In the genomic region with DNA sequence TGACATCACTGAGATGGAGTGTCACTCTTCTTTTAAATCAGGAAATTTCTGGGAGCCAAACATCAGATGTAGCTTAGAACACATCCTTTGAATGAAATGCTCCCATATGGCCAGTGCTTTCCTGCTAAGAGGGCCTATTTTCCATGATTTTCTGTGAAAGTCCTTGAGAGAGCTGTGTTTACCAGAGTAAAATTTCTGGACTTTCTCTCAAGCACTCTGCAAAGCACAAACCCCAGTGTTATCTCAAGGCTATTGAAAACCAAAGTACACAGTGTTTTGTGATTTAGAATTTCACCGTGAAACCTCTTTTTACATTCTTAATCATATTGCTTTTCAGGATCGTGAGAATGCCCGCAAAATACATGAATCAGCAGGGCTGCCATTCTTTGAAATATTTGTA, we compare ENCODE assay signal across 1 cellular context.
TF ChIP-seq lines count a peak whose summit lies in the region.

No MANE protein-coding gene starts in this region.

TF ChIP-seq in WTC11, 78 proteins besides CTCF, POLR2A, EP300 and RAD21 (continued from another document):
- TF ChIP-seq, protein P1, sequence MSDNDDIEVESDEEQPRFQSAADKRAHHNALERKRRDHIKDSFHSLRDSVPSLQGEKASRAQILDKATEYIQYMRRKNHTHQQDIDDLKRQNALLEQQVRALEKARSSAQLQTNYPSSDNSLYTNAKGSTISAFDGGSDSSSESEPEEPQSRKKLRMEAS (CRISPR knock-in tag; IDR thresholded peaks at IDR 0.05): no peak
- no peak for TF ChIP-seq GABPB1 (CRISPR knock-in tag; IDR thresholded peaks at IDR 0.05)
- TF ChIP-seq NR3C1 (CRISPR knock-in tag; conservative IDR thresholded peaks at IDR 0.05; ENCODE audit: low read depth): no peak
- no peak for TF ChIP-seq CREB1 (CRISPR knock-in tag; IDR thresholded peaks at IDR 0.05)
- TF ChIP-seq, protein P2, sequence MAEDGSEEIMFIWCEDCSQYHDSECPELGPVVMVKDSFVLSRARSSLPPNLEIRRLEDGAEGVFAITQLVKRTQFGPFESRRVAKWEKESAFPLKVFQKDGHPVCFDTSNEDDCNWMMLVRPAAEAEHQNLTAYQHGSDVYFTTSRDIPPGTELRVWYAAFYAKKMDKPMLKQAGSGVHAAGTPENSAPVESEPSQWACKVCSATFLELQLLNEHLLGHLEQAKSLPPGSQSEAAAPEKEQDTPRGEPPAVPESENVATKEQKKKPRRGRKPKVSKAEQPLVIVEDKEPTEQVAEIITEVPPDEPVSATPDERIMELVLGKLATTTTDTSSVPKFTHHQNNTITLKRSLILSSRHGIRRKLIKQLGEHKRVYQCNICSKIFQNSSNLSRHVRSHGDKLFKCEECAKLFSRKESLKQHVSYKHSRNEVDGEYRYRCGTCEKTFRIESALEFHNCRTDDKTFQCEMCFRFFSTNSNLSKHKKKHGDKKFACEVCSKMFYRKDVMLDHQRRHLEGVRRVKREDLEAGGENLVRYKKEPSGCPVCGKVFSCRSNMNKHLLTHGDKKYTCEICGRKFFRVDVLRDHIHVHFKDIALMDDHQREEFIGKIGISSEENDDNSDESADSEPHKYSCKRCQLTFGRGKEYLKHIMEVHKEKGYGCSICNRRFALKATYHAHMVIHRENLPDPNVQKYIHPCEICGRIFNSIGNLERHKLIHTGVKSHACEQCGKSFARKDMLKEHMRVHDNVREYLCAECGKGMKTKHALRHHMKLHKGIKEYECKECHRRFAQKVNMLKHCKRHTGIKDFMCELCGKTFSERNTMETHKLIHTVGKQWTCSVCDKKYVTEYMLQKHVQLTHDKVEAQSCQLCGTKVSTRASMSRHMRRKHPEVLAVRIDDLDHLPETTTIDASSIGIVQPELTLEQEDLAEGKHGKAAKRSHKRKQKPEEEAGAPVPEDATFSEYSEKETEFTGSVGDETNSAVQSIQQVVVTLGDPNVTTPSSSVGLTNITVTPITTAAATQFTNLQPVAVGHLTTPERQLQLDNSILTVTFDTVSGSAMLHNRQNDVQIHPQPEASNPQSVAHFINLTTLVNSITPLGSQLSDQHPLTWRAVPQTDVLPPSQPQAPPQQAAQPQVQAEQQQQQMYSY (CRISPR knock-in tag; IDR thresholded peaks at IDR 0.05): no peak
- TF ChIP-seq NFYB (CRISPR knock-in tag; conservative IDR thresholded peaks at IDR 0.05; ENCODE audit: low read depth): no peak
- no peak for TF ChIP-seq CBFB (CRISPR knock-in tag; IDR thresholded peaks at IDR 0.05; ENCODE audit: low read depth)
- TF ChIP-seq PRRX2 (CRISPR knock-in tag; IDR thresholded peaks at IDR 0.05): no peak
